8 cellular contexts compared by ENCODE assay signal in the genomic region with DNA sequence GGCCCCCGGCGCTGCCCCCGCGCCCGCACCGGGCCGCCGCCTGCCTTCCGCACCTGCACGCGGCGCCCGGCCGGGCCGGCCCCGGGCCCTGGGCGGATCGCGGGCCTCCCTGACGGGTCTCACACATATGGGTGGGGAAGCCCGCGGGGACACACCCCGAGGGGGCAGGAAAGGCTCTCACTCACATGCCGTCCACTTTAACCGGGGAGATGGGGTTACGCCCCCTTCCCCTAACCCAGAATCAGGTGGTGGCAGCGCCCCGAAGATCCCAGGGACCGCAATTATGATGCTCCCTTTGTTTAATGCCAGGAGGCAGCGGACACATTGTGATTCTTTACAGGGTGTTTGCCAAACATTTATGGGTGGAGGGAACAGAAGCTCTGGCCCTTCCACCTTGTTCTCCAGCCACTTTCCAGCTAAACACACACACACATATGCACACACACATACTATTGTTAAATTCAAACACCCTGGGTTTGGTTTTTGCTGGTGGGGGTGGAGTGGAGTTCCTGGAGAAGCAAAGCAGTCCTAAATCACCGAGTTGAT. TPM values are rescaled to one million over a fixed set of nuclear protein-coding genes. Genes with fewer than 3 reads are reported as not detected.
DNase-seq lines count a peak whose midpoint lies in the region; ATAC-seq and TF ChIP-seq lines count a peak whose summit lies in the region.

No MANE protein-coding gene starts in this region.

- peaks cover 0 to 2% (median 0%) of the 10 kb centered on the region in 7 donors for H3K27me3 ChIP-seq in heart right ventricle
- no peaks in the 10 kb centered on the region for H3K27me3 ChIP-seq in adrenal gland
- H3K27me3 ChIP-seq in lower lobe of right lung (ENCODE audit: low read depth) = no peaks in the 10 kb centered on the region
- H3K27me3 ChIP-seq in vagina = no peaks in the 10 kb centered on the region

- H3K4me3 ChIP-seq in heart right ventricle (peak overlapping the region in 9 of 10 donors; percentile 66 to 84 (median 74)), adrenal gland (peak overlapping the region in 2 of 4 donors; percentile 25 to 90), lower lobe of right lung (peak overlapping the region; percentile 76), vagina (peak overlapping the region; percentile 76 to 85)

- TF ChIP-seq CTCF in heart right ventricle (IDR thresholded peaks at IDR 0.05) = no peak
- TF ChIP-seq CTCF in adrenal gland (IDR thresholded peaks at IDR 0.05) = no peak
- no peak for TF ChIP-seq CTCF in lower lobe of right lung (IDR thresholded peaks at IDR 0.05)
- no peak for TF ChIP-seq CTCF in vagina (IDR thresholded peaks at IDR 0.05)

- H3K4me1 ChIP-seq in heart right ventricle = peaks cover 0 to 47% (median 21%) of the 10 kb centered on the region in 9 donors
- H3K4me1 ChIP-seq in adrenal gland (replicated peaks in 1 of 2) = peaks cover 8 to 32% of the 10 kb centered on the region in 2 donors
- peaks cover 43% of the 10 kb centered on the region for H3K4me1 ChIP-seq in lower lobe of right lung
- peaks cover 37% of the 10 kb centered on the region for H3K4me1 ChIP-seq in vagina

- TF ChIP-seq POLR2A in adrenal gland (IDR thresholded peaks at IDR 0.05) = no peak
- TF ChIP-seq POLR2A in vagina (IDR thresholded peaks at IDR 0.05) = no peak

- peak overlapping the region in 7 of 10 donors; percentile 20 to 92 (median 55) for H3K27ac ChIP-seq in heart right ventricle
- H3K27ac ChIP-seq in adrenal gland = peak overlapping the region in 3 of 5 donors; percentile 76 to 96 (median 82)
- peak overlapping the region; percentile 91 for H3K27ac ChIP-seq in lower lobe of right lung
- H3K27ac ChIP-seq in vagina = peak overlapping the region; percentile 80

- WGBS in heart right ventricle, 2 donors = 2% methylated on average over 29 to 31 of the region's 31 CpGs
- WGBS in adrenal gland, 4 donors = 2 to 56% (median 5%) methylated on average over 1 to 31 of the region's 31 CpGs

- DNase-seq in heart right ventricle = no peak
- DNase-seq in Right ventricle myocardium inferior (ENCODE audit: missing footprints) = no peak
- DNase-seq in adrenal gland = no peak
- no peak for DNase-seq in lower lobe of right lung
- no peak for DNase-seq in vagina (ENCODE audit: extremely low spot score in 2 of 2)
- no peak for DNase-seq in ACHN
- no peak for DNase-seq in NCI-H1436 (lab: John Stamatoyannopoulos, UW)

- in situ Hi-C loops in ACHN (cut with HindIII; ENCODE audit: low pct_ligation_motif_present, low pct_unique_long_range_greater_than_20kb, low sequenced_read_pairs) = no loop called here

- ATAC-seq in heart right ventricle = no peak
- ATAC-seq in Right ventricle myocardium inferior = no peak
- ATAC-seq in lower lobe of right lung = peak in 1 of 2 donors; percentile 1
- no peak for ATAC-seq in GM18519 (IDR thresholded peaks at IDR 0.05; ENCODE audit: low FRiP score, unreplicated experiment)

- intact Hi-C loops in heart right ventricle (cut with DNase I) (loop anchor here (1.0 to 10.0 kb wide), 13 partner anchors 64 to 306 kb away; no protein-coding TSS in a partner anchor), Right ventricle myocardium inferior (cut with DNase I) (loop anchor here (1.0 to 5.0 kb wide), 3 partner anchors 119 to 299 kb away; no protein-coding TSS in a partner anchor), adrenal gland (cut with DNase I) (loop anchor here (2.0 to 10.0 kb wide), 4 partner anchors 116 to 196 kb away; no protein-coding TSS in a partner anchor), lower lobe of right lung (cut with DNase I) (no loop called here), vagina (cut with DNase I) (loop anchor here (10.0 kb wide), 2 partner anchors 116 to 186 kb away; no protein-coding TSS in a partner anchor)

- no peaks in the 10 kb centered on the region for H3K9me3 ChIP-seq in heart right ventricle
- no peaks in the 10 kb centered on the region for H3K9me3 ChIP-seq in adrenal gland (replicated peaks in 1 of 3)
- no peaks in the 10 kb centered on the region for H3K9me3 ChIP-seq in lower lobe of right lung
- H3K9me3 ChIP-seq in vagina = no peaks in the 10 kb centered on the region

- no peaks in the 10 kb centered on the region for H3K36me3 ChIP-seq in heart right ventricle
- no peaks in the 10 kb centered on the region for H3K36me3 ChIP-seq in adrenal gland (replicated peaks in 1 of 2)
- no peaks in the 10 kb centered on the region for H3K36me3 ChIP-seq in lower lobe of right lung
- H3K36me3 ChIP-seq in vagina = no peaks in the 10 kb centered on the region

RNA-seq across cellular contexts. Expression of a gene that starts 0.4 kb away (rescaled TPM):
- total RNA-seq in heart right ventricle (10 to 100 TPM in 1 of 10 donors, 1 to 10 TPM in 9; 4.2 to 20.1 (median 7.3) TPM), Right ventricle myocardium inferior (10.5 TPM), adrenal gland (10 to 100 TPM; 12.9 to 40.2 (median 28.3) TPM), lower lobe of right lung (58.7 TPM), vagina (46.4 TPM)
- polyA plus RNA-seq in heart right ventricle (1 to 10 TPM; 1.1 to 2.3 TPM), adrenal gland (10 to 100 TPM in 1 of 3 donors, 1 to 10 TPM in 2; 3.8 to 19.1 (median 5.0) TPM)
